In the genomic region with DNA sequence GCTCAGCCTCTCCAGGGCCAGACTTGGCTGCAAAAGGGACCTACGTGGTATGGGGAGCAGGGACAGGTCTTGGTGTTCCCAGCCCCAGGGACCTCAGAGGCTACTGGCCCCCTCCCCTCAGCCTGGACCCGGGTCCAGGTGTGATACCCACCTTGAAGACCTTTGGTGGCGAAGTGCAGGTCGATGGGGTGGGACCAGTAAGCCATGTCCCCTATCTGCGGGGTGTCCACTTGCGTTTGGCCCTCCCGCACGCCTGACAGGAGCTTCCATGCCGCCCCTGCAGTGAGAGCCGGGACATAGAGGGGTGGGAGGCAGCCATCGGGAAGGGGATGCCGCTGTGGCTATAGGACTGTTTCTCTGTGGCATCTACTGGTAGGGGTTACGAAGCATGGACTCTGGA, we compare ENCODE assay signal across 24 cellular contexts. TPM values are rescaled to one million over a fixed set of nuclear protein-coding genes. Genes with fewer than 3 reads are reported as not detected.
DNase-seq lines count a peak whose midpoint lies in the region; ATAC-seq and TF ChIP-seq lines count a peak whose summit lies in the region.
"Had no signal": no experiment of that assay in that cellular context is flagged by ENCODE, and none has a peak within 500 bp of the region (broad histone marks: within the 10 kb centered on the region; RNA-seq: fewer than 3 reads in every experiment).

No MANE protein-coding gene starts in this region.

- TF ChIP-seq CTCF in SK-N-SH (IDR thresholded peaks at IDR 0.05) (no peak), PC-3 (conservative IDR thresholded peaks at IDR 0.05; ENCODE audit: low read depth, low read length) (no peak)
- no peak for TF ChIP-seq CTCF in activated CD8-positive, alpha-beta T cell treated with anti-CD3 and anti-CD28 coated beads for 36 hours (IDR thresholded peaks at IDR 0.05)

- no peaks in the 10 kb centered on the region for H3K9me3 ChIP-seq in SK-N-SH
- no peaks in the 10 kb centered on the region for H3K9me3 ChIP-seq in BLaER1 treated with 17β-estradiol and CSF1 and Interleukin-3, amounts not matched to agents 10 nM and 100 nM (replicated peaks in 1 of 11)
- H3K9me3 ChIP-seq in PC-3 (ENCODE audit: low read length), result no peaks in the 10 kb centered on the region
- H3K9me3 ChIP-seq: adrenal gland, esophagus squamous epithelium, gastrocnemius medialis, stomach, tibial nerve had no signal

- H3K36me3 Mint-ChIP-seq in activated CD8-positive, alpha-beta T cell treated with anti-CD3 and anti-CD28 coated beads for 36 hours (ENCODE audit: low read depth), result peaks cover 34% of the 10 kb centered on the region
- no peaks in the 10 kb centered on the region for H3K36me3 Mint-ChIP-seq in memory B cell

- H2AFZ ChIP-seq in SK-N-SH (ENCODE audit: low read depth) (no peak overlapping the region), PC-3 (ENCODE audit: low read length) (no peak overlapping the region)

- peak overlapping the region; percentile 99 for H3K27ac Mint-ChIP-seq in activated CD8-positive, alpha-beta T cell treated with anti-CD3 and anti-CD28 coated beads for 36 hours
- peak overlapping the region; percentile 17 for H3K27ac Mint-ChIP-seq in memory B cell

- H3K4me2 ChIP-seq in SK-N-SH, result no peak overlapping the region
- peak overlapping the region in 10 of 11 experiments; percentile 36 to 91 (median 62); a peak in 18 of 22 replicates for H3K4me2 ChIP-seq in BLaER1 treated with 17β-estradiol and CSF1 and Interleukin-3, amounts not matched to agents 10 nM and 100 nM
- no peak overlapping the region for H3K4me2 ChIP-seq in PC-3 (ENCODE audit: low read length)

- TF ChIP-seq EP300 in SK-N-SH (IDR thresholded peaks at IDR 0.05; ENCODE audit: borderline replicate concordance in 1 of 2, low read depth in 1 of 2, low read length in 1 of 2), result no peak

- 94% methylated on average over 11 of the region's 13 CpGs for WGBS in SK-N-SH (ENCODE audit: low lambda C conversion rate)

- POLR2A ChIA-PET in SK-N-SH (lab: Yijun Ruan, JAX), result no interaction called here
- POLR2A ChIA-PET in activated CD8-positive, alpha-beta T cell treated with anti-CD3 and anti-CD28 coated beads for 36 hours (lab: Charles Lee), result no interaction called here
- POLR2A ChIA-PET in PC-3 (lab: Charles Lee; ENCODE audit: unreplicated experiment), result no interaction called here

- peak overlapping the region; percentile 87 for H3K4me3 Mint-ChIP-seq in activated CD8-positive, alpha-beta T cell treated with anti-CD3 and anti-CD28 coated beads for 36 hours
- H3K4me3 Mint-ChIP-seq in memory B cell, result no peak overlapping the region

- DNase-seq in SK-N-SH (peak; percentile 8), memory B cell (ENCODE audit: low spot score in 2 of 2) (no peak), PC-3 (no peak)
- no peak for DNase-seq in activated CD8-positive, alpha-beta T cell treated with anti-CD3 and anti-CD28 coated beads for 36 hours
- DNase-seq in activated CD8-positive, alpha-beta memory T cell treated with anti-CD3 and anti-CD28 coated beads for 24 hours, result no peak
- DNase-seq: activated CD4-positive, alpha-beta T cell treated with anti-CD3 and anti-CD28 coated beads for 1 hour; activated T-cell treated with anti-CD3 and anti-CD28 coated beads for 4 hours; adrenal gland; brain microvascular endothelial cell; esophagus squamous epithelium; gastrocnemius medialis; kidney; NCI-H1694; NCI-H2171 treated with DMSO at 0.1 percent for 48 hours; NCI-H524 treated with DMSO at 0.1 percent for 48 hours; occipital lobe; stimulated activated CD4-positive, alpha-beta T cell treated with anti-CD3 and anti-CD28 coated beads, Interleukin-4, amount 100 ng/mL, for 1 hour; stomach had no signal

- no TSS peak for BruUV-seq in PC-3 (replicated peaks; lab: Mats Ljungman, UMichigan)

- ATAC-seq in SK-N-SH treated with all-trans-retinoic acid at 6 μM for 48 hours, result no peak
- no peak for ATAC-seq in activated CD8-positive, alpha-beta T cell treated with anti-CD3 and anti-CD28 coated beads for 36 hours
- ATAC-seq in memory B cell (ENCODE audit: low read depth), result no peak
- no peak for ATAC-seq in PC-3
- no peak for ATAC-seq in activated CD4-positive, CD25-positive, alpha-beta regulatory T cell treated with anti-CD3 and anti-CD28 coated beads, Interleukin-2, amount 50 U/mL, for 24 hours
- ATAC-seq: gastrocnemius medialis had no signal

- H4K20me1 ChIP-seq in SK-N-SH (ENCODE audit: insufficient read depth) (peaks cover 5% of the 10 kb centered on the region), PC-3 (ENCODE audit: low read length) (no peaks in the 10 kb centered on the region)
- peaks cover 0 to 29% (median 14%) of the 10 kb centered on the region in 11 experiments; a peak in 14 of 22 replicates for H4K20me1 ChIP-seq in BLaER1 treated with 17β-estradiol and CSF1 and Interleukin-3, amounts not matched to agents 10 nM and 100 nM

- H3K9ac ChIP-seq in SK-N-SH (no peak overlapping the region), PC-3 (ENCODE audit: low read length) (no peak overlapping the region)
- H3K9ac ChIP-seq in BLaER1 treated with 17β-estradiol and CSF1 and Interleukin-3, amounts not matched to agents 10 nM and 100 nM, result peak overlapping the region in 3 of 11 experiments; percentile 24 to 31 (median 31); a peak in 4 of 22 replicates

- H3K27me3 ChIP-seq in SK-N-SH (ENCODE audit: insufficient read depth), result no peaks in the 10 kb centered on the region
- H3K27me3 ChIP-seq in BLaER1 treated with 17β-estradiol and CSF1 and Interleukin-3, amounts not matched to agents 10 nM and 100 nM, result no peaks in the 10 kb centered on the region
- no peaks in the 10 kb centered on the region for H3K27me3 ChIP-seq in PC-3 (ENCODE audit: low read length)
- H3K27me3 ChIP-seq: adrenal gland, brain microvascular endothelial cell, esophagus squamous epithelium, tibial nerve had no signal

- H3K4me1 Mint-ChIP-seq in activated CD8-positive, alpha-beta T cell treated with anti-CD3 and anti-CD28 coated beads for 36 hours (ENCODE audit: low read depth), result peaks cover 51% of the 10 kb centered on the region
- peaks cover 20% of the 10 kb centered on the region for H3K4me1 Mint-ChIP-seq in memory B cell

- no peak overlapping the region for H3K27ac ChIP-seq in SK-N-SH (ENCODE audit: low read depth in 2 of 2, low read length in 1 of 2)
- peak overlapping the region in 8 of 11 experiments; percentile 6 to 64 (median 44); a peak in 8 of 22 replicates for H3K27ac ChIP-seq in BLaER1 treated with 17β-estradiol and CSF1 and Interleukin-3, amounts not matched to agents 10 nM and 100 nM
- H3K27ac ChIP-seq in PC-3 (ENCODE audit: low read length), result no peak overlapping the region
- H3K27ac ChIP-seq: 22Rv1, adrenal gland, brain microvascular endothelial cell, esophagus squamous epithelium, gastrocnemius medialis, tibial nerve had no signal

- H3K36me3 ChIP-seq in SK-N-SH (replicated peaks in 1 of 2; ENCODE audit: control insufficient read depth in 1 of 2, insufficient read depth in 2 of 2, low read length in 1 of 2) (no peaks in the 10 kb centered on the region), PC-3 (ENCODE audit: low read depth, low read length) (no peaks in the 10 kb centered on the region)
- H3K36me3 ChIP-seq in BLaER1 treated with 17β-estradiol and CSF1 and Interleukin-3, amounts not matched to agents 10 nM and 100 nM, result peaks cover 0 to 18% (median 7%) of the 10 kb centered on the region in 11 experiments; a peak in 9 of 22 replicates
- H3K36me3 ChIP-seq: adrenal gland, brain microvascular endothelial cell, esophagus squamous epithelium, gastrocnemius medialis, stomach, tibial nerve had no signal

- H3F3A ChIP-seq in SK-N-SH (replicated peaks; ENCODE audit: insufficient read depth) (peaks cover 6% of the 10 kb centered on the region), PC-3 (ENCODE audit: low read length, unreplicated experiment) (no peaks in the 10 kb centered on the region)

- no peaks in the 10 kb centered on the region for H3K9me3 Mint-ChIP-seq in activated CD8-positive, alpha-beta T cell treated with anti-CD3 and anti-CD28 coated beads for 36 hours
- no peaks in the 10 kb centered on the region for H3K9me3 Mint-ChIP-seq in memory B cell

- H3K9me2 ChIP-seq in SK-N-SH (no peaks in the 10 kb centered on the region), PC-3 (replicated peaks; ENCODE audit: low read length) (no peaks in the 10 kb centered on the region)

- intact Hi-C loops in activated CD8-positive, alpha-beta T cell treated with anti-CD3 and anti-CD28 coated beads for 36 hours (cut with micrococcal nuclease), result loop anchor here (5.0 to 10.0 kb wide), 2 partner anchors 40 to 93 kb away; partner anchors contain the start of genes BCKDHA, EXOSC5 and HNRNPUL1
- intact Hi-C loops in PC-3 (cut with micrococcal nuclease), result no loop called here

- H3K27me3 Mint-ChIP-seq in activated CD8-positive, alpha-beta T cell treated with anti-CD3 and anti-CD28 coated beads for 36 hours, result no peaks in the 10 kb centered on the region
- no peaks in the 10 kb centered on the region for H3K27me3 Mint-ChIP-seq in memory B cell

- H3K4me1 ChIP-seq in SK-N-SH (ENCODE audit: control insufficient read depth in 1 of 2, insufficient read depth in 2 of 2, low read depth in 1 of 2, low read length in 1 of 2) (peaks cover 0 to 18% of the 10 kb centered on the region in 2 experiments; a peak in 1 of 4 replicates), PC-3 (ENCODE audit: insufficient read depth, low read length) (0 out of 2 replicates have a peak, but pooled peaks cover 5% of the 10 kb centered on the region)
- peaks cover 27 to 58% (median 52%) of the 10 kb centered on the region in 10 experiments for H3K4me1 ChIP-seq in BLaER1 treated with 17β-estradiol and CSF1 and Interleukin-3, amounts not matched to agents 10 nM and 100 nM

- H3K79me2 ChIP-seq in SK-N-SH (ENCODE audit: insufficient read depth), result peaks cover 13% of the 10 kb centered on the region
- peaks cover 6% of the 10 kb centered on the region for H3K79me2 ChIP-seq in PC-3 (ENCODE audit: low read length)

- TF ChIP-seq RAD21 in SK-N-SH (IDR thresholded peaks at IDR 0.05; ENCODE audit: low read length), result no peak

- CTCF ChIA-PET in SK-N-SH (lab: Yijun Ruan, JAX) (no interaction called here), PC-3 (lab: Charles Lee) (no interaction called here)
- CTCF ChIA-PET in activated CD8-positive, alpha-beta T cell treated with anti-CD3 and anti-CD28 coated beads for 36 hours (lab: Charles Lee), result interaction anchor here (0.8 to 0.9 kb wide), 2 partner anchors 49 to 81 kb away, joined by 3 read pairs; no protein-coding TSS in a partner anchor

- H3K4me3 ChIP-seq in SK-N-SH (ENCODE audit: low read depth in 2 of 2, low read length in 1 of 2) (no peak overlapping the region), PC-3 (ENCODE audit: low read length) (no peak overlapping the region)
- H3K4me3 ChIP-seq in BLaER1 treated with 17β-estradiol and CSF1 and Interleukin-3, amounts not matched to agents 10 nM and 100 nM, result peak overlapping the region in 1 of 10 experiments; percentile 8; a peak in 1 of 20 replicates
- H3K4me3 ChIP-seq: adrenal gland, esophagus squamous epithelium, gastrocnemius medialis, lung, stomach, tibial nerve had no signal

RNA-seq across cellular contexts. Expression of gene TGFB1, which starts 4.0 kb away (rescaled TPM):
- polyA plus RNA-seq in SK-N-SH (2012; rRNA removed), result 13.5 and 25.5 TPM in 2 replicates
- polyA plus RNA-seq in SK-N-SH (2012; cell fraction: cytosol; rRNA removed), result 13.0 and 21.4 TPM in 2 replicates
- 75.1 and 149 TPM in 2 replicates for polyA plus RNA-seq in SK-N-SH (2012; cell fraction: nucleus; rRNA removed)
- total RNA-seq in activated CD8-positive, alpha-beta T cell treated with anti-CD3 and anti-CD28 coated beads for 36 hours, result 100 to 1,000 TPM; 112 to 123 TPM
- total RNA-seq in PC-3 (2014; rRNA removed), result 16.4 and 23.4 TPM in 2 replicates

RNA-seq across cellular contexts. Expression of gene B9D2, which starts 6.2 kb away (rescaled TPM):
- 9.0 and 13.3 TPM in 2 replicates for polyA plus RNA-seq in SK-N-SH (2012; rRNA removed)
- 9.6 and 10.5 TPM in 2 replicates for polyA plus RNA-seq in SK-N-SH (2012; cell fraction: cytosol; rRNA removed)
- polyA plus RNA-seq in SK-N-SH (2012; cell fraction: nucleus; rRNA removed), result 8.1 and 9.0 TPM in 2 replicates
- 1 to 10 TPM; 3.1 to 5.1 TPM for total RNA-seq in activated CD8-positive, alpha-beta T cell treated with anti-CD3 and anti-CD28 coated beads for 36 hours
- 3.8 and 4.4 TPM in 2 replicates for total RNA-seq in PC-3 (2014; rRNA removed)

RNA-seq across cellular contexts. Expression of gene TMEM91, which starts 18.6 kb away (rescaled TPM):
- 5.1 and 5.7 TPM in 2 replicates for polyA plus RNA-seq in SK-N-SH (2012; rRNA removed)
- 0.85 and 1.0 TPM in 2 replicates for polyA plus RNA-seq in SK-N-SH (2012; cell fraction: cytosol; rRNA removed)
- 36.4 and 58.3 TPM in 2 replicates for polyA plus RNA-seq in SK-N-SH (2012; cell fraction: nucleus; rRNA removed)
- total RNA-seq in activated CD8-positive, alpha-beta T cell treated with anti-CD3 and anti-CD28 coated beads for 36 hours, result 1 to 10 TPM; 8.9 to 9.1 TPM
- total RNA-seq in PC-3 (2014; rRNA removed), result 2.4 and 3.6 TPM in 2 replicates

RNA-seq across cellular contexts. Expression of gene EXOSC5, which starts 39.4 kb away (rescaled TPM):
- 71.3 and 74.1 TPM in 2 replicates for polyA plus RNA-seq in SK-N-SH (2012; rRNA removed)
- 37.8 and 52.6 TPM in 2 replicates for polyA plus RNA-seq in SK-N-SH (2012; cell fraction: cytosol; rRNA removed)
- 42.1 and 45.3 TPM in 2 replicates for polyA plus RNA-seq in SK-N-SH (2012; cell fraction: nucleus; rRNA removed)
- total RNA-seq in activated CD8-positive, alpha-beta T cell treated with anti-CD3 and anti-CD28 coated beads for 36 hours, result 10 to 100 TPM; 46.6 to 47.0 TPM
- 40.8 and 41.5 TPM in 2 replicates for total RNA-seq in PC-3 (2014; rRNA removed)

RNA-seq across cellular contexts. Expression of gene BCKDHA, which starts 39.9 kb away (rescaled TPM):
- polyA plus RNA-seq in SK-N-SH (2012; rRNA removed), result 16.3 and 30.9 TPM in 2 replicates
- polyA plus RNA-seq in SK-N-SH (2012; cell fraction: cytosol; rRNA removed), result 10.7 and 13.2 TPM in 2 replicates
- 24.9 and 25.6 TPM in 2 replicates for polyA plus RNA-seq in SK-N-SH (2012; cell fraction: nucleus; rRNA removed)
- total RNA-seq in activated CD8-positive, alpha-beta T cell treated with anti-CD3 and anti-CD28 coated beads for 36 hours, result 10 to 100 TPM; 32.3 to 36.9 TPM
- 49.2 and 53.1 TPM in 2 replicates for total RNA-seq in PC-3 (2014; rRNA removed)

Comparison
In these comparisons a context has a peak if more than half of its experiments do, and no peak if none do; other contexts are left out.
1. H3K27ac ChIP-seq: peak in BLaER1 treated with 17β-estradiol and CSF1 and Interleukin-3, amounts not matched to agents 10 nM and 100 nM (8 of 11); none in SK-N-SH (0 of 2) and PC-3 (single experiment).
2. H3K4me2 ChIP-seq: peak in BLaER1 treated with 17β-estradiol and CSF1 and Interleukin-3, amounts not matched to agents 10 nM and 100 nM (10 of 11); none in SK-N-SH (single experiment) and PC-3 (single experiment).